1 cellular context compared by ENCODE assay signal in the genomic region with DNA sequence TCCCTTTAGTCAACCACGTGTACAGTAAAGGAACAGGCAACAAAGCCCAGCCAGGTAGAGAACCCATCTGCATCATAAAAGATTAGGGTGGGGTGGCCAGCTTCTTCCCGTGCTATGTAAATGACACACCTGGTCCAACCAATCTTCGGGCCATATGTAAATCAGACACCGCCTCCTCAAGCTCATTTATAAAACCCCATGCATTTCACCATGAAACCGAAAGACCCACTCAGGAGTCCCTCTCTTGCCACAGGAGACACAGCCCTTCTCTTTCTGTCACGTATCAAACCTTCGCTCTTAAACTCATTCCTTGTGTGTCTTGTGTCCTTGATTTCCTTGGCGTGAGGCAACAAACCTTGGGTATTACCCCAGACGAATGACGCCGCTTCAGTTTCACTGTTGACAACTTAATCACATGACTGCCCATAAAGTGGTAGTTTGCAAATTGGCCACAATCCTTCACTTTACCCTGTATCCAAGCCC.
TF ChIP-seq lines count a peak whose summit lies in the region.

No MANE protein-coding gene starts in this region.

TF ChIP-seq in GM23338, 12 proteins besides CTCF, POLR2A, EP300 and RAD21 (continued from another document):
- TF ChIP-seq, protein P1, sequence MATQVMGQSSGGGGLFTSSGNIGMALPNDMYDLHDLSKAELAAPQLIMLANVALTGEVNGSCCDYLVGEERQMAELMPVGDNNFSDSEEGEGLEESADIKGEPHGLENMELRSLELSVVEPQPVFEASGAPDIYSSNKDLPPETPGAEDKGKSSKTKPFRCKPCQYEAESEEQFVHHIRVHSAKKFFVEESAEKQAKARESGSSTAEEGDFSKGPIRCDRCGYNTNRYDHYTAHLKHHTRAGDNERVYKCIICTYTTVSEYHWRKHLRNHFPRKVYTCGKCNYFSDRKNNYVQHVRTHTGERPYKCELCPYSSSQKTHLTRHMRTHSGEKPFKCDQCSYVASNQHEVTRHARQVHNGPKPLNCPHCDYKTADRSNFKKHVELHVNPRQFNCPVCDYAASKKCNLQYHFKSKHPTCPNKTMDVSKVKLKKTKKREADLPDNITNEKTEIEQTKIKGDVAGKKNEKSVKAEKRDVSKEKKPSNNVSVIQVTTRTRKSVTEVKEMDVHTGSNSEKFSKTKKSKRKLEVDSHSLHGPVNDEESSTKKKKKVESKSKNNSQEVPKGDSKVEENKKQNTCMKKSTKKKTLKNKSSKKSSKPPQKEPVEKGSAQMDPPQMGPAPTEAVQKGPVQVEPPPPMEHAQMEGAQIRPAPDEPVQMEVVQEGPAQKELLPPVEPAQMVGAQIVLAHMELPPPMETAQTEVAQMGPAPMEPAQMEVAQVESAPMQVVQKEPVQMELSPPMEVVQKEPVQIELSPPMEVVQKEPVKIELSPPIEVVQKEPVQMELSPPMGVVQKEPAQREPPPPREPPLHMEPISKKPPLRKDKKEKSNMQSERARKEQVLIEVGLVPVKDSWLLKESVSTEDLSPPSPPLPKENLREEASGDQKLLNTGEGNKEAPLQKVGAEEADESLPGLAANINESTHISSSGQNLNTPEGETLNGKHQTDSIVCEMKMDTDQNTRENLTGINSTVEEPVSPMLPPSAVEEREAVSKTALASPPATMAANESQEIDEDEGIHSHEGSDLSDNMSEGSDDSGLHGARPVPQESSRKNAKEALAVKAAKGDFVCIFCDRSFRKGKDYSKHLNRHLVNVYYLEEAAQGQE (IDR thresholded peaks at IDR 0.05; ENCODE audit: unreplicated experiment) = no peak
- TF ChIP-seq, protein P2, sequence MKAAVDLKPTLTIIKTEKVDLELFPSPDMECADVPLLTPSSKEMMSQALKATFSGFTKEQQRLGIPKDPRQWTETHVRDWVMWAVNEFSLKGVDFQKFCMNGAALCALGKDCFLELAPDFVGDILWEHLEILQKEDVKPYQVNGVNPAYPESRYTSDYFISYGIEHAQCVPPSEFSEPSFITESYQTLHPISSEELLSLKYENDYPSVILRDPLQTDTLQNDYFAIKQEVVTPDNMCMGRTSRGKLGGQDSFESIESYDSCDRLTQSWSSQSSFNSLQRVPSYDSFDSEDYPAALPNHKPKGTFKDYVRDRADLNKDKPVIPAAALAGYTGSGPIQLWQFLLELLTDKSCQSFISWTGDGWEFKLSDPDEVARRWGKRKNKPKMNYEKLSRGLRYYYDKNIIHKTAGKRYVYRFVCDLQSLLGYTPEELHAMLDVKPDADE (IDR thresholded peaks at IDR 0.05) = no peak
- no peak for TF ChIP-seq NANOG (IDR thresholded peaks at IDR 0.05; ENCODE audit: borderline replicate concordance)
- TF ChIP-seq, protein P3, sequence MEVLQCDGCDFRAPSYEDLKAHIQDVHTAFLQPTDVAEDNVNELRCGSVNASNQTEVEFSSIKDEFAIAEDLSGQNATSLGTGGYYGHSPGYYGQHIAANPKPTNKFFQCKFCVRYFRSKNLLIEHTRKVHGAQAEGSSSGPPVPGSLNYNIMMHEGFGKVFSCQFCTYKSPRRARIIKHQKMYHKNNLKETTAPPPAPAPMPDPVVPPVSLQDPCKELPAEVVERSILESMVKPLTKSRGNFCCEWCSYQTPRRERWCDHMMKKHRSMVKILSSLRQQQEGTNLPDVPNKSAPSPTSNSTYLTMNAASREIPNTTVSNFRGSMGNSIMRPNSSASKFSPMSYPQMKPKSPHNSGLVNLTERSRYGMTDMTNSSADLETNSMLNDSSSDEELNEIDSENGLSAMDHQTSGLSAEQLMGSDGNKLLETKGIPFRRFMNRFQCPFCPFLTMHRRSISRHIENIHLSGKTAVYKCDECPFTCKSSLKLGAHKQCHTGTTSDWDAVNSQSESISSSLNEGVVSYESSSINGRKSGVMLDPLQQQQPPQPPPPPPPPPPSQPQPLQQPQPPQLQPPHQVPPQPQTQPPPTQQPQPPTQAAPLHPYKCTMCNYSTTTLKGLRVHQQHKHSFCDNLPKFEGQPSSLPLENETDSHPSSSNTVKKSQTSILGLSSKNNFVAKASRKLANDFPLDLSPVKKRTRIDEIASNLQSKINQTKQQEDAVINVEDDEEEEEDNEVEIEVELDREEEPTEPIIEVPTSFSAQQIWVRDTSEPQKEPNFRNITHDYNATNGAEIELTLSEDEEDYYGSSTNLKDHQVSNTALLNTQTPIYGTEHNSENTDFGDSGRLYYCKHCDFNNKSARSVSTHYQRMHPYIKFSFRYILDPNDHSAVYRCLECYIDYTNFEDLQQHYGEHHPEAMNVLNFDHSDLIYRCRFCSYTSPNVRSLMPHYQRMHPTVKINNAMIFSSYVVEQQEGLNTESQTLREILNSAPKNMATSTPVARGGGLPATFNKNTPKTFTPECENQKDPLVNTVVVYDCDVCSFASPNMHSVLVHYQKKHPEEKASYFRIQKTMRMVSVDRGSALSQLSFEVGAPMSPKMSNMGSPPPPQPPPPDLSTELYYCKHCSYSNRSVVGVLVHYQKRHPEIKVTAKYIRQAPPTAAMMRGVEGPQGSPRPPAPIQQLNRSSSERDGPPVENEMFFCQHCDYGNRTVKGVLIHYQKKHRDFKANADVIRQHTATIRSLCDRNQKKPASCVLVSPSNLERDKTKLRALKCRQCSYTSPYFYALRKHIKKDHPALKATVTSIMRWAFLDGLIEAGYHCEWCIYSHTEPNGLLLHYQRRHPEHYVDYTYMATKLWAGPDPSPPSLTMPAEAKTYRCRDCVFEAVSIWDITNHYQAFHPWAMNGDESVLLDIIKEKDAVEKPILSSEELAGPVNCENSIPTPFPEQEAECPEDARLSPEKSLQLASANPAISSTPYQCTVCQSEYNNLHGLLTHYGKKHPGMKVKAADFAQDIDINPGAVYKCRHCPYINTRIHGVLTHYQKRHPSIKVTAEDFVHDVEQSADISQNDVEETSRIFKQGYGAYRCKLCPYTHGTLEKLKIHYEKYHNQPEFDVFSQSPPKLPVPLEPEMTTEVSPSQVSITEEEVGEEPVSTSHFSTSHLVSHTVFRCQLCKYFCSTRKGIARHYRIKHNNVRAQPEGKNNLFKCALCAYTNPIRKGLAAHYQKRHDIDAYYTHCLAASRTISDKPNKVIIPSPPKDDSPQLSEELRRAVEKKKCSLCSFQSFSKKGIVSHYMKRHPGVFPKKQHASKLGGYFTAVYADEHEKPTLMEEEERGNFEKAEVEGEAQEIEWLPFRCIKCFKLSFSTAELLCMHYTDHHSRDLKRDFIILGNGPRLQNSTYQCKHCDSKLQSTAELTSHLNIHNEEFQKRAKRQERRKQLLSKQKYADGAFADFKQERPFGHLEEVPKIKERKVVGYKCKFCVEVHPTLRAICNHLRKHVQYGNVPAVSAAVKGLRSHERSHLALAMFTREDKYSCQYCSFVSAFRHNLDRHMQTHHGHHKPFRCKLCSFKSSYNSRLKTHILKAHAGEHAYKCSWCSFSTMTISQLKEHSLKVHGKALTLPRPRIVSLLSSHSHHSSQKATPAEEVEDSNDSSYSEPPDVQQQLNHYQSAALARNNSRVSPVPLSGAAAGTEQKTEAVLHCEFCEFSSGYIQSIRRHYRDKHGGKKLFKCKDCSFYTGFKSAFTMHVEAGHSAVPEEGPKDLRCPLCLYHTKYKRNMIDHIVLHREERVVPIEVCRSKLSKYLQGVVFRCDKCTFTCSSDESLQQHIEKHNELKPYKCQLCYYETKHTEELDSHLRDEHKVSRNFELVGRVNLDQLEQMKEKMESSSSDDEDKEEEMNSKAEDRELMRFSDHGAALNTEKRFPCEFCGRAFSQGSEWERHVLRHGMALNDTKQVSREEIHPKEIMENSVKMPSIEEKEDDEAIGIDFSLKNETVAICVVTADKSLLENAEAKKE (CRISPR knock-in tag; IDR thresholded peaks at IDR 0.05) = no peak
- TF ChIP-seq STAT1 (IDR thresholded peaks at IDR 0.05; ENCODE audit: unreplicated experiment) = no peak
